Comparison of ENCODE assay signal across 16 cellular contexts in the genomic region with DNA sequence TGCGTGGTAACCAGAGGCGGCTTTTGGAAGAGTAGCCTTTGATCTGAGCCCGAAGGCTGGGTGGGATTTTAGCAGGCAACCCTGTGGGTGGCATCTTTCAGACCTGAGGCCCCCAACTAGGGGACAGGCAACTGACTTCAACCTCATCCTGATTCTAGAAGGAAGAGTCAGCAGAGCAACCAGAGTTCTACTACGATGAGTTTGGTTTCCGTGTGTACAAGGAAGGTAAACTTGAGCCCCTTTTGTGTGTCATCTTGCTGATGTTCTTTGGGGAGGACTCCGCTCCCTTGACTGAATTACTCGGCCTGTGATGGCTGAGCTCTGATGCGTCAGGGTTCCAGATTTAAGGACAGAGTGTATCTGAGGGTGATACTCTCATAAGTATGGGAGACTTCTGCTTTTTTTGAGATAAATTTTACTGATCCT. TPM values are rescaled to one million over a fixed set of nuclear protein-coding genes. Genes with fewer than 3 reads are reported as not detected.
DNase-seq lines count a peak whose midpoint lies in the region; ATAC-seq, FAIRE-seq and TF ChIP-seq lines count a peak whose summit lies in the region.
"Had no signal": no experiment of that assay in that cellular context is flagged by ENCODE, and none has a peak within 500 bp of the region (broad histone marks: within the 10 kb centered on the region; RNA-seq: fewer than 3 reads in every experiment).

No MANE protein-coding gene starts in this region.

- peaks cover 49% of the 10 kb centered on the region for H3K36me3 Mint-ChIP-seq in T-helper 2 cell treated with Interferon-gamma antibody and Interleukin-4, amounts not matched to agents 5 μg/mL and 100 μg/mL, for 36 hours (ENCODE audit: low read depth)
- peaks cover 21% of the 10 kb centered on the region for H3K36me3 Mint-ChIP-seq in effector memory CD8-positive, alpha-beta T cell (ENCODE audit: insufficient read depth)
- H3K36me3 Mint-ChIP-seq in type B pancreatic cell: peaks cover 11% of the 10 kb centered on the region

- H3K4me1 ChIP-seq in pancreas: peaks cover 7 to 11% (median 8%) of the 10 kb centered on the region in 3 donors
- H3K4me1 ChIP-seq: HAP-1 had no signal

- peak overlapping the region; percentile 82 for H3K27ac Mint-ChIP-seq in T-helper 2 cell treated with Interferon-gamma antibody and Interleukin-4, amounts not matched to agents 5 μg/mL and 100 μg/mL, for 36 hours
- peak overlapping the region; percentile 67 to 90 for H3K27ac Mint-ChIP-seq in effector memory CD8-positive, alpha-beta T cell
- H3K27ac Mint-ChIP-seq in type B pancreatic cell: peak overlapping the region; percentile 41

- H3K4me1 Mint-ChIP-seq in T-helper 2 cell treated with Interferon-gamma antibody and Interleukin-4, amounts not matched to agents 5 μg/mL and 100 μg/mL, for 36 hours (ENCODE audit: low read depth): peaks cover 48% of the 10 kb centered on the region
- H3K4me1 Mint-ChIP-seq in effector memory CD8-positive, alpha-beta T cell (ENCODE audit: low read depth in 2 of 2): peaks cover 54 to 55% of the 10 kb centered on the region in 2 donors
- peaks cover 6% of the 10 kb centered on the region for H3K4me1 Mint-ChIP-seq in type B pancreatic cell (ENCODE audit: unreplicated experiment)

- no peak for TF ChIP-seq CTCF in type B pancreatic cell (conservative IDR thresholded peaks at IDR 0.05)
- no peak for TF ChIP-seq CTCF in pancreas (IDR thresholded peaks at IDR 0.05)

- H3K27ac ChIP-seq in pancreas: no peak overlapping the region
- H3K27ac ChIP-seq: epithelial cell of prostate had no signal

- no peaks in the 10 kb centered on the region for H3K9me3 Mint-ChIP-seq in T-helper 2 cell treated with Interferon-gamma antibody and Interleukin-4, amounts not matched to agents 5 μg/mL and 100 μg/mL, for 36 hours
- H3K9me3 Mint-ChIP-seq in effector memory CD8-positive, alpha-beta T cell: no peaks in the 10 kb centered on the region
- no peaks in the 10 kb centered on the region for H3K9me3 Mint-ChIP-seq in type B pancreatic cell

- DNase-seq in activated naive CD4-positive, alpha-beta T cell treated with Interleukin-2 at 50 U/mL for 16 hours: peak; percentile 17
- no peak for DNase-seq in activated naive CD4-positive, alpha-beta T cell treated with anti-CD3 and anti-CD28 coated beads, Interleukin-2, amount 50 U/mL, for 16 hours
- peak; percentile 18 for DNase-seq in T-helper 2 cell treated with Interferon-gamma antibody and Interleukin-4, amounts not matched to agents 5 μg/mL and 100 μg/mL, for 36 hours (ENCODE audit: low spot score)
- no peak for DNase-seq in effector memory CD8-positive, alpha-beta T cell
- DNase-seq in type B pancreatic cell (ENCODE audit: extremely low spot score, unreplicated experiment) (no peak), pancreas (no peak), NCI-H1436 (lab: John Stamatoyannopoulos, UW) (no peak)
- DNase-seq: mesendoderm, NCI-H2081, NCI-H69 had no signal

- H3K27me3 ChIP-seq in pancreas: no peaks in the 10 kb centered on the region

- WGBS in pancreas, 2 donors: 97 to 99% methylated on average over 8 of the region's 8 CpGs

- no peaks in the 10 kb centered on the region for H3K27me3 Mint-ChIP-seq in T-helper 2 cell treated with Interferon-gamma antibody and Interleukin-4, amounts not matched to agents 5 μg/mL and 100 μg/mL, for 36 hours (ENCODE audit: low read depth)
- H3K27me3 Mint-ChIP-seq in effector memory CD8-positive, alpha-beta T cell: no peaks in the 10 kb centered on the region
- H3K27me3 Mint-ChIP-seq in type B pancreatic cell: no peaks in the 10 kb centered on the region

- H3K9me3 ChIP-seq in pancreas: no peaks in the 10 kb centered on the region
- H3K9me3 ChIP-seq: HAP-1 had no signal

- H3K4me3 Mint-ChIP-seq in T-helper 2 cell treated with Interferon-gamma antibody and Interleukin-4, amounts not matched to agents 5 μg/mL and 100 μg/mL, for 36 hours: peak overlapping the region; percentile 78
- H3K4me3 Mint-ChIP-seq in effector memory CD8-positive, alpha-beta T cell: peak overlapping the region; percentile 79 to 82
- no peak overlapping the region for H3K4me3 Mint-ChIP-seq in type B pancreatic cell

- no peak for FAIRE-seq in pancreas (lab: Jason Lieb, UNC)
- FAIRE-seq: islet of Langerhans, RCC 7860 had no signal

- H3K36me3 ChIP-seq in pancreas: peaks cover 3 to 50% (median 19%) of the 10 kb centered on the region in 3 donors

- no peak overlapping the region for H3K4me3 ChIP-seq in pancreas
- H3K4me3 ChIP-seq: HAP-1, skin epidermis had no signal

- intact Hi-C loops in pancreas (cut with DNase I): no loop called here

- ATAC-seq in effector memory CD8-positive, alpha-beta T cell (replicated peaks): peak; percentile 28
- ATAC-seq in HG03135 (IDR thresholded peaks at IDR 0.05; ENCODE audit: unreplicated experiment) (no peak), pancreas (no peak)

RNA-seq across cellular contexts. Expression of a gene that starts 31.6 kb away (rescaled TPM):
- 106 and 125 TPM in 2 replicates for total RNA-seq in type B pancreatic cell (ENCODE audit: low replicate concordance)
- total RNA-seq in pancreas: 10 to 100 TPM; 57.1 to 94.0 (median 66.7) TPM
- 100 to 1,000 TPM; 191 to 215 TPM for polyA plus RNA-seq in pancreas

RNA-seq across cellular contexts. Expression of a gene that starts 55.7 kb away (rescaled TPM):
- 52.2 and 82.8 TPM in 2 replicates for total RNA-seq in type B pancreatic cell (ENCODE audit: low replicate concordance)
- 10 to 100 TPM; 18.9 to 35.7 (median 25.1) TPM for total RNA-seq in pancreas
- polyA plus RNA-seq in pancreas: 10 to 100 TPM; 23.6 to 31.5 TPM

Comparison
In these comparisons a context has a peak if more than half of its experiments do, and no peak if none do; other contexts are left out.
1. DNase-seq: peak in activated naive CD4-positive, alpha-beta T cell treated with Interleukin-2 at 50 U/mL for 16 hours (single experiment) and T-helper 2 cell treated with Interferon-gamma antibody and Interleukin-4, amounts not matched to agents 5 μg/mL and 100 μg/mL, for 36 hours (single experiment); none in activated naive CD4-positive, alpha-beta T cell treated with anti-CD3 and anti-CD28 coated beads, Interleukin-2, amount 50 U/mL, for 16 hours (single experiment), effector memory CD8-positive, alpha-beta T cell (0 of 3), type B pancreatic cell (single experiment), pancreas (0 of 6) and NCI-H1436 (single experiment).
2. Peak in every context shown above with its lines, with median percentiles within 50 percentile points of each other: H3K27ac Mint-ChIP-seq.